ENCODE assay signal across 8 cellular contexts in genomic region chr14:69685716-69686115, GRCh38.
DNase-seq lines count a peak whose midpoint lies in the region; ATAC-seq and TF ChIP-seq lines count a peak whose summit lies in the region.

No MANE protein-coding gene starts in this region.

- POLR2A ChIA-PET in activated CD8-positive, alpha-beta T cell treated with anti-CD3 and anti-CD28 coated beads for 36 hours (lab: Charles Lee), result interaction anchor here (1.3 to 3.5 kb wide), 6 partner anchors 11 to 74 kb away, joined by 3 to 29 read pairs (median 4); partner anchors contain the start of gene SUSD6

- peak; percentile 46 for DNase-seq in stimulated activated naive CD4-positive, alpha-beta T cell treated with Interleukin-2 at 50 U/mL for 16 hours (lab: John Stamatoyannopoulos, UW)
- DNase-seq in stimulated activated naive CD4-positive, alpha-beta T cell (lab: John Stamatoyannopoulos, UW), result no peak
- peak; percentile 54 for DNase-seq in activated CD8-positive, alpha-beta T cell treated with anti-CD3 and anti-CD28 coated beads for 36 hours
- peak; percentile 77 for DNase-seq in globus pallidus (ENCODE audit: low spot score)
- no peak for DNase-seq in coronary artery (ENCODE audit: low spot score)
- no peak for DNase-seq in SW480 (ENCODE audit: low spot score)

- no peak overlapping the region for H3K4me3 ChIP-seq in skin epidermis
- no peak overlapping the region for H3K4me3 ChIP-seq in coronary artery

- peak overlapping the region; percentile 97 for H3K27ac Mint-ChIP-seq in activated CD8-positive, alpha-beta T cell treated with anti-CD3 and anti-CD28 coated beads for 36 hours

- peak; percentile 48 for ATAC-seq in activated CD8-positive, alpha-beta T cell treated with anti-CD3 and anti-CD28 coated beads for 36 hours
- ATAC-seq in HG02623 (IDR thresholded peaks at IDR 0.05; ENCODE audit: unreplicated experiment), result no peak

- H3K4me1 Mint-ChIP-seq in activated CD8-positive, alpha-beta T cell treated with anti-CD3 and anti-CD28 coated beads for 36 hours (ENCODE audit: low read depth), result peaks cover 72% of the 10 kb centered on the region

- no peaks in the 10 kb centered on the region for H3K27me3 Mint-ChIP-seq in activated CD8-positive, alpha-beta T cell treated with anti-CD3 and anti-CD28 coated beads for 36 hours

- peaks cover 22% of the 10 kb centered on the region for H3K36me3 Mint-ChIP-seq in activated CD8-positive, alpha-beta T cell treated with anti-CD3 and anti-CD28 coated beads for 36 hours (ENCODE audit: low read depth)

- peak overlapping the region; percentile 28 for H3K4me3 Mint-ChIP-seq in activated CD8-positive, alpha-beta T cell treated with anti-CD3 and anti-CD28 coated beads for 36 hours

- intact Hi-C loops in activated CD8-positive, alpha-beta T cell treated with anti-CD3 and anti-CD28 coated beads for 36 hours (cut with micrococcal nuclease), result loop anchor here (2.0 kb wide), 1 partner anchor 73 kb away; no protein-coding TSS in a partner anchor

- no peak for TF ChIP-seq CTCF in activated CD8-positive, alpha-beta T cell treated with anti-CD3 and anti-CD28 coated beads for 36 hours (IDR thresholded peaks at IDR 0.05)
- TF ChIP-seq CTCF in coronary artery (IDR thresholded peaks at IDR 0.05), result no peak

- H3K27ac ChIP-seq in skin epidermis (peak overlapping the region in 15 of 21 experiments; percentile 1 to 90 (median 71)), coronary artery (no peak overlapping the region)

- CTCF ChIA-PET in activated CD8-positive, alpha-beta T cell treated with anti-CD3 and anti-CD28 coated beads for 36 hours (lab: Charles Lee), result interaction anchor here (0.9 to 2.9 kb wide), 7 partner anchors 11 to 81 kb away, joined by 3 to 8 read pairs (median 5); no protein-coding TSS in a partner anchor

- no peaks in the 10 kb centered on the region for H3K9me3 Mint-ChIP-seq in activated CD8-positive, alpha-beta T cell treated with anti-CD3 and anti-CD28 coated beads for 36 hours

Comparison
In these comparisons a context has a peak if more than half of its experiments do, and no peak if none do; other contexts are left out.
1. DNase-seq: peak in stimulated activated naive CD4-positive, alpha-beta T cell treated with Interleukin-2 at 50 U/mL for 16 hours (single experiment), activated CD8-positive, alpha-beta T cell treated with anti-CD3 and anti-CD28 coated beads for 36 hours (single experiment) and globus pallidus (single experiment); none in stimulated activated naive CD4-positive, alpha-beta T cell (0 of 6), coronary artery (single experiment) and SW480 (single experiment).
2. H3K27ac ChIP-seq: peak in skin epidermis (15 of 21); none in coronary artery (0 of 2).